ENCODE assay signal across 1 cellular context in the genomic region with DNA sequence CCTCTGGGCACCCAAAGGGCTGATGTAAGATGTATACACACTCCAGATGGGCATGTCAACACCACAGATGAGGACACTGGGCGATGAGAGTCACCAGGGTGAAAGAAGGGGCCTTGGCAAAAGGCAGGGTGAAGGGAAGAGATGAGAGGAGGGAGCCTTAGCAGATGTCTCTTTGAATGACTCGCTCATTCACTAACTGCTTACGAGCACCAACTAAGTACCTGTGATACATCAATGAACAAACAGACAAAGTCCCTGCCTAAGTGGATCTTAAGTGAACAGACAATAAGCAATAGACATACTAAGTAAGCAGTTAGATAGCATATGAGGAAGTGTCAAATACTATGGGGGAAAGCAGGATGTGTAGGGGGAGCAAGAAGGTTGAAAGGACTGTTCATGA.
TF ChIP-seq lines count a peak whose summit lies in the region.

No MANE protein-coding gene starts in this region.

TF ChIP-seq in WTC11, 78 proteins besides CTCF, POLR2A, EP300 and RAD21 (continued from another document):
- TF ChIP-seq ZNF532 (CRISPR knock-in tag; IDR thresholded peaks at IDR 0.05; ENCODE audit: borderline replicate concordance) (no peak), ZNF232 (CRISPR knock-in tag; IDR thresholded peaks at IDR 0.05) (no peak), ZNF263 (CRISPR knock-in tag; IDR thresholded peaks at IDR 0.05; ENCODE audit: low read depth) (no peak)
